Comparison of ENCODE assay signal across 27 cellular contexts in the genomic region with DNA sequence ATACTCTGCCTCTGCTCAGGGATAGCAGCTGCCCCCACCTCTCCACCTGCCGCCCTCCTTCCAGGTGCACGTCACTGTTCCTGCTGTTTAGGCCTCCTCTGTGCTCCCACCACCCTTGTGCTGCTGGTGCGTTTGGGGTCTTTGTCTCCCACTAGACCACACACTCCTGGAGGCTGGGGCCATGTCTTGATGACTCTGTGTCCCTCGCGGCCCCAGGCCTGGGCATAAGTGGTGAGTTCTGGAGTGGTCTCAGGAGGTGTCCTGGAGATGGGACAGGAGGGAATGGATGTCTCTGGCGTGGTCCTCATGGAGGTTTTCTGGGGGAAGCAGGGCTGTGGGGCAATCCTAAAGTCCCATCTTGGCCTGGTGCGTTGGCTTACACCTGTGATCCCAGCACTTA.
"Had no signal": no experiment of that assay in that cellular context is flagged by ENCODE, and none has a peak within 500 bp of the region (broad histone marks: within the 10 kb centered on the region; RNA-seq: fewer than 3 reads in every experiment).

No MANE protein-coding gene starts in this region.

- H3K9me3 ChIP-seq: prostate gland, uterus had no signal

- H3K4me1 ChIP-seq: parathyroid adenoma, right atrium auricular region, sigmoid colon, tibial nerve, uterus had no signal

- H3K27ac ChIP-seq: heart right ventricle, parathyroid adenoma, prostate gland, right atrium auricular region, sigmoid colon, thoracic aorta, tibial nerve, uterus had no signal

- H3K9ac ChIP-seq: parathyroid adenoma had no signal

- H3K36me3 ChIP-seq: heart right ventricle, prostate gland, right atrium auricular region, sigmoid colon, thoracic aorta, tibial nerve, upper lobe of left lung, uterus had no signal

- ATAC-seq: effector memory CD8-positive, alpha-beta T cell; esophagus mucosa; heart right ventricle; left lobe of liver; mucosa of descending colon; natural killer cell treated with Interleukin-12 subunit alpha and Interleukin-12 subunit beta and Interleukin-15 and Interleukin-18, amount 100 ng/mL, for 72 hours; stimulated activated effector memory CD8-positive, alpha-beta T cell treated with anti-CD3 and anti-CD28 coated beads, Interleukin-12 subunit alpha, Interleukin-12 subunit beta, amount 100 ng/mL, for 72 hours; stimulated activated naive CD8-positive, alpha-beta T cell treated with anti-CD3 and anti-CD28 coated beads, Interleukin-15, Interleukin-2, amounts not matched to agents 100 U/mL and 50 U/mL, for 24 hours had no signal

- H2AFZ ChIP-seq: parathyroid adenoma had no signal

- H3K79me2 ChIP-seq: parathyroid adenoma had no signal

- H3K27me3 ChIP-seq: heart right ventricle, right atrium auricular region, sigmoid colon, tibial nerve, upper lobe of left lung, uterus had no signal

- H3K4me3 ChIP-seq: heart right ventricle, lung, mucosa of descending colon, prostate gland, right atrium auricular region, sigmoid colon, thoracic aorta, tibial nerve, upper lobe of left lung, uterus had no signal

- DNase-seq: cerebellar nuclear complex; cortex of kidney; effector memory CD8-positive, alpha-beta T cell; foreskin melanocyte; glutamatergic neuron; heart right ventricle; hypothalamus; immature natural killer cell; naive B cell; sigmoid colon; stimulated activated CD4-positive, alpha-beta T cell treated with anti-CD3 and anti-CD28 coated beads, Interleukin-2, amount 100 ng/mL, for 24 hours; stimulated activated CD4-positive, alpha-beta T cell treated with anti-CD3 and anti-CD28 coated beads, Interleukin-4, amount 100 ng/mL, for 24 hours; stimulated activated naive CD8-positive, alpha-beta T cell treated with anti-CD3 and anti-CD28 coated beads, Interleukin-15, Interleukin-2, amounts not matched to agents 100 U/mL and 50 U/mL, for 24 hours; substantia nigra; upper lobe of left lung; uterus had no signal
